ENCODE assay signal across 26 cellular contexts in the genomic region with DNA sequence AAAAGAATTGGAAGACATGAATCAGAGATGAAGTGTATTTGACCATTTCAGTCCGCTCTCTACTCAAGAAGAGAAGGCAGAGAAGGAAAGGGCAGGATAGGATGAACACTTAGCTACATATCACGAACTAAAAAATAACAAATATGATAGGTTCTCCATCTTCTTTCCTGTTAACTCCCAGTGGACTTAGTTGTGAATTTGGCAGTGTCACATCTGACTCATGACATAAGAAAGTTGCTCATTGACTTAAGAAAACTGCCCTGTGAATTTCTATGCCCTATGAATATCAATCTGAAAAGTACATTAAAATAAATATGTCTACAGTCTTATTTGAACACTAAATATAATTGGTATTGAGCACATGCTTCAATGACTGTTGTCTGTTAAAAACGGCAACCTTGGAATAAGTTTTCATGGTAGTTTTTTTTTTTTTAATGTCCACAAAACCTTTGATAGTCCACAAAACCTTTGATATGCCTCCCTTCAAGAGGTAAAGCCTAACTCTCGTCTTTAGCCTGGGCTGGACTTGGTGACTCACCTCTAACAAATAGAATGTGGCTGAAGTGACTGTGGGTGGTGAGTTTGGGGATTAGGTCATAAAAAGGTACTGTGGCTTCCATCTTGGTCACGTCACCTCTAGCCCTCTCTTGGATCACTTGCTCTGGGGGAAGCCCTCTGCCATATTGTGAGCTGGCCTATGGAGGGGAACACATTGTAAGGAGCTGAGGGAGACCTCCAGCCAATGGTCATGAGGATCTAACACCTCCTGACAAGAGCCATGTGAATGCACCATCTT.
DNase-seq lines count a peak whose midpoint lies in the region; ATAC-seq and TF ChIP-seq lines count a peak whose summit lies in the region.
"Had no signal": no experiment of that assay in that cellular context is flagged by ENCODE, and none has a peak within 500 bp of the region (broad histone marks: within the 10 kb centered on the region; RNA-seq: fewer than 3 reads in every experiment).

No MANE protein-coding gene starts in this region.

- H3K9me3 Mint-ChIP-seq in activated T-cell treated with anti-CD3 and anti-CD28 coated beads, Interleukin-2, amount 50 U/mL, for 72 hours = no peaks in the 10 kb centered on the region
- H3K9me3 Mint-ChIP-seq in WTC11 = peaks cover 3% of the 10 kb centered on the region; the same call in 1 of the 2 replicates
- H3K9me3 Mint-ChIP-seq in stimulated activated effector memory CD8-positive, alpha-beta T cell treated with anti-CD3 and anti-CD28 coated beads, Interleukin-12 subunit alpha, Interleukin-12 subunit beta, amount 100 ng/mL, for 72 hours = no peaks in the 10 kb centered on the region
- H3K9me3 Mint-ChIP-seq: activated naive CD4-positive, alpha-beta T cell treated with anti-CD3 and anti-CD28 coated beads, Interleukin-2, amount 50 U/mL, for 72 hours; activated T-cell treated with anti-CD3 and anti-CD28 coated beads, Interleukin-2, amount 50 U/mL, for 4 hours; mesothelial cell of epicardium; natural killer cell had no signal

- H3K4me1 ChIP-seq in ovary (ENCODE audit: insufficient read depth) = peaks cover 2% of the 10 kb centered on the region
- H3K4me1 ChIP-seq: ascending aorta, BE2C, right lobe of liver had no signal

- intact Hi-C loops in ovary (cut with DNase I) = no loop called here

- H3K27me3 ChIP-seq in ovary = no peaks in the 10 kb centered on the region
- H3K27me3 ChIP-seq: ascending aorta, BE2C, esophagus muscularis mucosa, right lobe of liver had no signal

- no peak overlapping the region for H3K27ac Mint-ChIP-seq in activated T-cell treated with anti-CD3 and anti-CD28 coated beads, Interleukin-2, amount 50 U/mL, for 72 hours
- H3K27ac Mint-ChIP-seq in WTC11 = 0 out of 2 replicates have a peak overlapping the region, but pooled peaks have one; percentile 27
- H3K27ac Mint-ChIP-seq in stimulated activated effector memory CD8-positive, alpha-beta T cell treated with anti-CD3 and anti-CD28 coated beads, Interleukin-12 subunit alpha, Interleukin-12 subunit beta, amount 100 ng/mL, for 72 hours = no peak overlapping the region
- H3K27ac Mint-ChIP-seq: activated naive CD4-positive, alpha-beta T cell treated with anti-CD3 and anti-CD28 coated beads, Interleukin-2, amount 50 U/mL, for 72 hours; mesothelial cell of epicardium; natural killer cell had no signal

- no peak for DNase-seq in activated T-cell treated with anti-CD3 and anti-CD28 coated beads, Interleukin-2, amount 50 U/mL, for 72 hours
- no peak for DNase-seq in activated T-cell treated with anti-CD3 and anti-CD28 coated beads, Interleukin-2, amount 50 U/mL, for 48 hours
- no peak for DNase-seq in WTC11 (ENCODE audit: low spot score)
- peak; percentile 47 for DNase-seq in fibroblast of peridontal ligament (ENCODE audit: extremely low read depth)
- no peak for DNase-seq in stimulated activated effector memory CD8-positive, alpha-beta T cell treated with anti-CD3 and anti-CD28 coated beads, Interleukin-12 subunit alpha, Interleukin-12 subunit beta, amount 100 ng/mL, for 72 hours (ENCODE audit: low spot score in 2 of 2)
- DNase-seq in anterior cingulate cortex (lab: John Stamatoyannopoulos, UW) = no peak
- DNase-seq in ovary = no peak
- DNase-seq in activated gamma-delta T cell treated with Interleukin-2 at 50 U/mL for 16 hours = no peak
- DNase-seq: activated CD4-positive, alpha-beta T cell treated with anti-CD3 and anti-CD28 coated beads for 1 hour; activated T-cell treated with anti-CD3 and anti-CD28 coated beads, Interleukin-2, amount 50 U/mL, for 4 hours; BE2C; effector CD4-positive, alpha-beta T cell; glutamatergic neuron; KBM-7; MV-4-11; natural killer cell; NCI-H2171; NCI-H774; right lobe of liver; SHP77; stimulated activated CD4-positive, alpha-beta T cell treated with anti-CD3 and anti-CD28 coated beads, Interleukin-15, amount 100 ng/mL, for 24 hours; SW 1271 had no signal

- H3K4me3 Mint-ChIP-seq in activated T-cell treated with anti-CD3 and anti-CD28 coated beads, Interleukin-2, amount 50 U/mL, for 72 hours = no peak overlapping the region
- H3K4me3 Mint-ChIP-seq in WTC11 = no peak overlapping the region
- H3K4me3 Mint-ChIP-seq in stimulated activated effector memory CD8-positive, alpha-beta T cell treated with anti-CD3 and anti-CD28 coated beads, Interleukin-12 subunit alpha, Interleukin-12 subunit beta, amount 100 ng/mL, for 72 hours = no peak overlapping the region
- H3K4me3 Mint-ChIP-seq: activated T-cell treated with anti-CD3 and anti-CD28 coated beads, Interleukin-2, amount 50 U/mL, for 4 hours; mesothelial cell of epicardium; natural killer cell had no signal

- H3K9me3 ChIP-seq in ovary = no peaks in the 10 kb centered on the region
- H3K9me3 ChIP-seq: ascending aorta, BE2C, esophagus muscularis mucosa, right lobe of liver had no signal

- no peaks in the 10 kb centered on the region for H3K36me3 ChIP-seq in ovary
- H3K36me3 ChIP-seq: ascending aorta, BE2C, esophagus muscularis mucosa, right lobe of liver had no signal

- H3K27me3 Mint-ChIP-seq in activated T-cell treated with anti-CD3 and anti-CD28 coated beads, Interleukin-2, amount 50 U/mL, for 72 hours (ENCODE audit: low read depth) = peaks cover 17% of the 10 kb centered on the region
- no peaks in the 10 kb centered on the region for H3K27me3 Mint-ChIP-seq in WTC11 (ENCODE audit: low read depth)

- CTCF ChIA-PET in WTC11 (lab: Charles Lee) = interaction anchor here (1.5 kb wide), 1 partner anchor 20 kb away, joined by 3 read pairs; no protein-coding TSS in a partner anchor

- POLR2A ChIA-PET in WTC11 (lab: Charles Lee) = no interaction called here

- no peak overlapping the region for H3K27ac ChIP-seq in ovary
- H3K27ac ChIP-seq: ascending aorta, esophagus muscularis mucosa, right lobe of liver had no signal

- peak; percentile 36 to 62 for ATAC-seq in activated T-cell treated with anti-CD3 and anti-CD28 coated beads, Interleukin-2, amount 50 U/mL, for 72 hours (replicated peaks in 1 of 2)
- no peak for ATAC-seq in WTC11
- ATAC-seq in stimulated activated effector memory CD8-positive, alpha-beta T cell treated with anti-CD3 and anti-CD28 coated beads, Interleukin-12 subunit alpha, Interleukin-12 subunit beta, amount 100 ng/mL, for 72 hours = peak; percentile 79
- ATAC-seq: natural killer cell, right lobe of liver had no signal

- 73 to 79% (median 75%) methylated on average over 5 of the region's 5 CpGs for WGBS in ovary, 3 donors

- no peak overlapping the region for H3K4me3 ChIP-seq in ovary
- H3K4me3 ChIP-seq: ascending aorta, esophagus muscularis mucosa, right lobe of liver had no signal

- H3K36me3 Mint-ChIP-seq in activated T-cell treated with anti-CD3 and anti-CD28 coated beads, Interleukin-2, amount 50 U/mL, for 72 hours (ENCODE audit: insufficient read depth in 2 of 2) = no peaks in the 10 kb centered on the region
- peaks cover 2% of the 10 kb centered on the region; the same call in 1 of the 2 replicates for H3K36me3 Mint-ChIP-seq in WTC11
- H3K36me3 Mint-ChIP-seq in stimulated activated effector memory CD8-positive, alpha-beta T cell treated with anti-CD3 and anti-CD28 coated beads, Interleukin-12 subunit alpha, Interleukin-12 subunit beta, amount 100 ng/mL, for 72 hours = no peaks in the 10 kb centered on the region
- H3K36me3 Mint-ChIP-seq: activated naive CD4-positive, alpha-beta T cell treated with anti-CD3 and anti-CD28 coated beads, Interleukin-2, amount 50 U/mL, for 72 hours; mesothelial cell of epicardium; natural killer cell had no signal

- TF ChIP-seq POLR2A in ovary (IDR thresholded peaks at IDR 0.05) = no peak

- no peak for TF ChIP-seq EP300 in ovary (IDR thresholded peaks at IDR 0.05)

- TF ChIP-seq CTCF in WTC11 (IDR thresholded peaks at IDR 0.05) (no peak), ovary (IDR thresholded peaks at IDR 0.05) (no peak)

- H3K4me1 Mint-ChIP-seq in activated T-cell treated with anti-CD3 and anti-CD28 coated beads, Interleukin-2, amount 50 U/mL, for 72 hours (ENCODE audit: low read depth) = no peaks in the 10 kb centered on the region
- peaks cover 59% of the 10 kb centered on the region for H3K4me1 Mint-ChIP-seq in WTC11
- no peaks in the 10 kb centered on the region for H3K4me1 Mint-ChIP-seq in stimulated activated effector memory CD8-positive, alpha-beta T cell treated with anti-CD3 and anti-CD28 coated beads, Interleukin-12 subunit alpha, Interleukin-12 subunit beta, amount 100 ng/mL, for 72 hours
- H3K4me1 Mint-ChIP-seq: natural killer cell had no signal

TF ChIP-seq in WTC11, 78 proteins besides CTCF, POLR2A, EP300 and RAD21 (continues in another document):
- TF ChIP-seq SOX15 (CRISPR knock-in tag; IDR thresholded peaks at IDR 0.05) (no peak), MXD4 (CRISPR knock-in tag; IDR thresholded peaks at IDR 0.05; ENCODE audit: borderline replicate concordance) (no peak), GRHL2 (CRISPR knock-in tag; IDR thresholded peaks at IDR 0.05; ENCODE audit: insufficient replicate concordance, severe bottlenecking) (no peak), TEAD4 (CRISPR knock-in tag; IDR thresholded peaks at IDR 0.05) (no peak), SP1 (CRISPR knock-in tag; conservative IDR thresholded peaks at IDR 0.05) (no peak), ZNF232 (CRISPR knock-in tag; IDR thresholded peaks at IDR 0.05) (no peak), TEAD1 (CRISPR knock-in tag; IDR thresholded peaks at IDR 0.05) (no peak), ZNF138 (CRISPR knock-in tag; conservative IDR thresholded peaks at IDR 0.05) (no peak)
- TF ChIP-seq, protein P1, sequence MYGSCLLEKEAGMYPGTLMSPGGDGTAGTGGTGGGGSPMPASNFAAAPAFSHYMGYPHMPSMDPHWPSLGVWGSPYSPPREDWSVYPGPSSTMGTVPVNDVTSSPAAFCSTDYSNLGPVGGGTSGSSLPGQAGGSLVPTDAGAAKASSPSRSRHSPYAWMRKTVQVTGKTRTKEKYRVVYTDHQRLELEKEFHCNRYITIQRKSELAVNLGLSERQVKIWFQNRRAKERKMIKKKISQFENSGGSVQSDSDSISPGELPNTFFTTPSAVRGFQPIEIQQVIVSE (CRISPR knock-in tag; IDR thresholded peaks at IDR 0.05; ENCODE audit: borderline replicate concordance) = no peak
- TF ChIP-seq, protein P2, sequence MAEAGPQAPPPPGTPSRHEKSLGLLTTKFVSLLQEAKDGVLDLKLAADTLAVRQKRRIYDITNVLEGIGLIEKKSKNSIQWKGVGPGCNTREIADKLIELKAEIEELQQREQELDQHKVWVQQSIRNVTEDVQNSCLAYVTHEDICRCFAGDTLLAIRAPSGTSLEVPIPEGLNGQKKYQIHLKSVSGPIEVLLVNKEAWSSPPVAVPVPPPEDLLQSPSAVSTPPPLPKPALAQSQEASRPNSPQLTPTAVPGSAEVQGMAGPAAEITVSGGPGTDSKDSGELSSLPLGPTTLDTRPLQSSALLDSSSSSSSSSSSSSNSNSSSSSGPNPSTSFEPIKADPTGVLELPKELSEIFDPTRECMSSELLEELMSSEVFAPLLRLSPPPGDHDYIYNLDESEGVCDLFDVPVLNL (CRISPR knock-in tag; IDR thresholded peaks at IDR 0.05; ENCODE audit: borderline replicate concordance, low read depth) = no peak
- TF ChIP-seq, protein P3, sequence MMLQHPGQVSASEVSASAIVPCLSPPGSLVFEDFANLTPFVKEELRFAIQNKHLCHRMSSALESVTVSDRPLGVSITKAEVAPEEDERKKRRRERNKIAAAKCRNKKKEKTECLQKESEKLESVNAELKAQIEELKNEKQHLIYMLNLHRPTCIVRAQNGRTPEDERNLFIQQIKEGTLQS (CRISPR knock-in tag; conservative IDR thresholded peaks at IDR 0.05) = no peak
